33 cellular contexts compared by ENCODE assay signal in the genomic region with DNA sequence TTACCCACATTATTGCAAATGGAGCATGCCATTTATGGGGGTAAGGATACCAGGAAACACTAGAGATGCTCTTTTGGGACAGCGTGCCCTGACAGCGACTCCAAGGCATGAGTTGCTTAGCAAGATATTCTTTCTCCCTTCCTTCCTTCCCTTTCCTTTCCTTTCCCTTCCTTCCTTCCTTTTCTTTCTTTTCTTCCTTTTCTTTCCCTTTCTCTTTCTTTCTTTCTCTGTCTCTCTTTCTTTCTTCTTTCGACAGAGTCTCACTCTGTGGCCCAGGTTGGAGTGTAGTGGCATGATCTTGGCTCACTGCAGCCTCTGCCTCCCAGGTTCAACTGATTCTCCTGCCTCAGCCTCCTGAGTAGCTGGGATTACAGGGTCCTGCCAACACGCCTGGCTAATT. TPM values are rescaled to one million over a fixed set of nuclear protein-coding genes. Genes with fewer than 3 reads are reported as not detected.
"Had no signal": no experiment of that assay in that cellular context is flagged by ENCODE, and none has a peak within 500 bp of the region (broad histone marks: within the 10 kb centered on the region; RNA-seq: fewer than 3 reads in every experiment).

No MANE protein-coding gene starts in this region.

- H3K4me1 ChIP-seq: ascending aorta, SJCRH30 had no signal

- H3K27ac ChIP-seq: ascending aorta, cardiac muscle cell, SJCRH30, SK-N-MC, WERI-Rb-1 had no signal

- H3K36me3 ChIP-seq: ascending aorta, cardiac muscle cell, MG63, SJCRH30, WERI-Rb-1 had no signal

- H3K27me3 ChIP-seq: ascending aorta, cardiac muscle cell, MG63, SJCRH30 had no signal

- H3K9me3 ChIP-seq: ascending aorta, MG63, SJCRH30 had no signal

- ATAC-seq: activated CD8-positive, alpha-beta T cell treated with anti-CD3 and anti-CD28 coated beads for 36 hours; activated T-cell treated with anti-CD3 and anti-CD28 coated beads, Interleukin-2, amount 50 U/mL, for 72 hours; activated T-helper 17 cell treated with anti-CD3 and anti-CD28 coated beads, Interleukin-2, amount 50 U/mL, for 72 hours; Panc1 had no signal

- DNase-seq: activated CD4-positive, alpha-beta T cell treated with anti-CD3 and anti-CD28 coated beads, Interleukin-2, amount 10 ng/mL, durations not matched to agents 24 days and 14 days; activated CD4-positive, alpha-beta T cell treated with anti-CD3 and anti-CD28 coated beads, Interleukin-2, amount 50 U/mL, for 4 hours; activated CD8-positive, alpha-beta T cell treated with anti-CD3 and anti-CD28 coated beads for 36 hours; activated effector memory CD4-positive, alpha-beta T cell treated with anti-CD3 and anti-CD28 coated beads, Interleukin-2, amount 50 U/mL, for 16 hours; activated naive CD4-positive, alpha-beta T cell; activated naive CD8-positive, alpha-beta T cell treated with anti-CD3 and anti-CD28 coated beads, Interleukin-2, amount 10 ng/mL, durations not matched to agents 7 days and 5 days; activated T-cell treated with anti-CD3 and anti-CD28 coated beads, Interleukin-2, amount 50 U/mL, for 1 hour; activated T-cell treated with anti-CD3 and anti-CD28 coated beads, Interleukin-2, amount 50 U/mL, for 72 hours; amygdala; Kasumi-1; MG63; NCI-H1048; NCI-H1105 treated with DMSO at 0.1 percent for 48 hours; NCI-H1436; NCI-H1694; NCI-H1930; NCI-H2081 treated with DMSO at 0.1 percent for 48 hours; NCI-H345; NCI-H524 treated with DMSO at 0.1 percent for 48 hours; SHP77; SJCRH30; T1000; WERI-Rb-1 had no signal

- H3K4me3 ChIP-seq: ascending aorta, cardiac muscle cell, MG63, SJCRH30, SK-N-MC had no signal

RNA-seq across cellular contexts. Expression of a gene that starts 3.3 kb away (rescaled TPM):
- total RNA-seq: activated CD4-positive, alpha-beta T cell treated with anti-CD3 and anti-CD28 coated beads, Interleukin-2, amount 10 ng/mL, durations not matched to agents 24 days and 14 days; activated CD8-positive, alpha-beta memory T cell treated with anti-CD3 and anti-CD28 coated beads for 36 hours; activated CD8-positive, alpha-beta T cell treated with anti-CD3 and anti-CD28 coated beads for 36 hours; activated naive CD8-positive, alpha-beta T cell treated with anti-CD3 and anti-CD28 coated beads, Interleukin-2, amount 10 ng/mL, durations not matched to agents 7 days and 5 days; activated T-helper 17 cell treated with anti-CD3 and anti-CD28 coated beads, Interleukin-2, amount 50 U/mL, for 72 hours; ascending aorta; cardiac muscle cell; RPMI7951; SJCRH30; T-helper 1 cell treated with Interleukin-12 subunit alpha and Interleukin-12 subunit beta and Interleukin-4 antibody, amounts not matched to agents 30 ng/mL and 1 ng/mL, for 36 hours; T-helper 2 cell treated with Interferon-gamma antibody and Interleukin-4, amounts not matched to agents 100 ng/mL and 5 ng/mL, for 36 hours had no signal
- polyA plus RNA-seq: cardiac muscle cell had no signal

RNA-seq across cellular contexts. Expression of a gene that starts 12.1 kb away (rescaled TPM):
- total RNA-seq: activated CD4-positive, alpha-beta T cell treated with anti-CD3 and anti-CD28 coated beads, Interleukin-2, amount 10 ng/mL, durations not matched to agents 24 days and 14 days; activated CD8-positive, alpha-beta memory T cell treated with anti-CD3 and anti-CD28 coated beads for 36 hours; activated CD8-positive, alpha-beta T cell treated with anti-CD3 and anti-CD28 coated beads for 36 hours; activated naive CD8-positive, alpha-beta T cell treated with anti-CD3 and anti-CD28 coated beads, Interleukin-2, amount 10 ng/mL, durations not matched to agents 7 days and 5 days; activated T-helper 17 cell treated with anti-CD3 and anti-CD28 coated beads, Interleukin-2, amount 50 U/mL, for 72 hours; ascending aorta; cardiac muscle cell; NCI-H460; SJCRH30; T-helper 1 cell treated with Interleukin-12 subunit alpha and Interleukin-12 subunit beta and Interleukin-4 antibody, amounts not matched to agents 30 ng/mL and 1 ng/mL, for 36 hours; T-helper 2 cell treated with Interferon-gamma antibody and Interleukin-4, amounts not matched to agents 100 ng/mL and 5 ng/mL, for 36 hours had no signal

RNA-seq across cellular contexts. Expression of a gene that starts 39.5 kb away (rescaled TPM):
- total RNA-seq: activated CD4-positive, alpha-beta T cell treated with anti-CD3 and anti-CD28 coated beads, Interleukin-2, amount 10 ng/mL, durations not matched to agents 24 days and 14 days; activated CD8-positive, alpha-beta memory T cell treated with anti-CD3 and anti-CD28 coated beads for 36 hours; activated CD8-positive, alpha-beta T cell treated with anti-CD3 and anti-CD28 coated beads for 36 hours; activated naive CD8-positive, alpha-beta T cell treated with anti-CD3 and anti-CD28 coated beads, Interleukin-2, amount 10 ng/mL, durations not matched to agents 7 days and 5 days; activated T-cell treated with anti-CD3 and anti-CD28 coated beads, Interleukin-2, amount 50 U/mL, for 72 hours; activated T-helper 17 cell treated with anti-CD3 and anti-CD28 coated beads, Interleukin-2, amount 50 U/mL, for 72 hours; ascending aorta; cardiac muscle cell; NCI-H460; RPMI7951; SJCRH30; T-helper 1 cell treated with Interleukin-12 subunit alpha and Interleukin-12 subunit beta and Interleukin-4 antibody, amounts not matched to agents 30 ng/mL and 1 ng/mL, for 36 hours; T-helper 2 cell treated with Interferon-gamma antibody and Interleukin-4, amounts not matched to agents 100 ng/mL and 5 ng/mL, for 36 hours had no signal
- polyA plus RNA-seq: cardiac muscle cell had no signal
